Comparison of ENCODE assay signal across 11 cellular contexts in genomic region chr4:178955614-178956013, GRCh38.
"Had no signal": no experiment of that assay in that cellular context is flagged by ENCODE, and none has a peak within 500 bp of the region (broad histone marks: within the 10 kb centered on the region; RNA-seq: fewer than 3 reads in every experiment).

No MANE protein-coding gene starts in this region.

- H3K4me3 ChIP-seq: GM23248, GM23338, HAP-1 had no signal

- H2AFZ ChIP-seq: GM23248 had no signal

- ATAC-seq: GM23338, HCT116 had no signal

- DNase-seq: GM23248, GOT3, H7, H9, HCEC 1CT, HFFc6 had no signal

- H3K9me3 ChIP-seq: HAP-1 had no signal

- H3K9ac ChIP-seq: GM23248 had no signal

- H3K27ac ChIP-seq: GM23248 had no signal

- FAIRE-seq: H1, H54 had no signal

- H3K4me2 ChIP-seq: GM23338 had no signal

- H3K4me1 ChIP-seq: HAP-1 had no signal

- H3K36me3 ChIP-seq: HAP-1 had no signal
